13 cellular contexts compared by ENCODE assay signal in the genomic region with DNA sequence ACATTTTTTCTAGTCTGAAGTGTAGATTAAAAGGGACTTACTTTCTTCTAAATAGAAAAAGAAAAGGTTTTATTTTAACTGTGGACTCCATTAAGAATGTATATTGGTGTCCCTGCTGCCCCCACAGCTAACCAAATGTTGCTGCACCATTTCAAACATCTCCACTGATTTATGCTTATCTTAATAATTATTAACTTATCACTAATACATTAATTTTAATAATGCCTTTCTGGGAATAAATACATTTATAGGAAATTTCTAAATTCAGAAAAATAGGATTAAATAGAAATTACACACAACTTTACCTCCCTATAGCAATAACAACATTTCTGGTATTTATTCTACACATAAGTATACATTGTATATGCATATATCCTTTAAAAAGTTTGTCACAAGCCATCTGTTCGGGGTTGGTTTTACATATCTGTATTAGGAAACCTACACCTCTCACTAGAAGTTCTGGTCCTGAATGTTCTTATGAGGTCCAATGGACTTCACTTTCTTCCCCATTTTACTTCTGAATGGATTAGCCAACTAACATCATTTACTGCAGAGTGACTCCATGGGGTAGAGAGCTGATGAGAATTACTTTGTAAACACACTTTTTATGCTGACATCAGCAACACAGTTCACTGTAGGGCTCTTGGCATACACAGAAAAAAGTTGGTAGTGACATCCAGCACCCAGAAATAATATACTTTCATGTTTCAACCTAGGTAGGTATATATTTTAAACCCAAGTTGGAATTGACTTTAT. TPM values are rescaled to one million over a fixed set of nuclear protein-coding genes. Genes with fewer than 3 reads are reported as not detected.
DNase-seq lines count a peak whose midpoint lies in the region; ATAC-seq and TF ChIP-seq lines count a peak whose summit lies in the region.
"Had no signal": no experiment of that assay in that cellular context is flagged by ENCODE, and none has a peak within 500 bp of the region (broad histone marks: within the 10 kb centered on the region; RNA-seq: fewer than 3 reads in every experiment).

No MANE protein-coding gene starts in this region.

- peaks cover 38% of the 10 kb centered on the region for H3K36me3 ChIP-seq in left ventricle myocardium inferior
- H3K36me3 ChIP-seq in adrenal gland (replicated peaks in 1 of 2) = peaks cover 0 to 7% of the 10 kb centered on the region in 2 donors
- peaks cover 24% of the 10 kb centered on the region for H3K36me3 ChIP-seq in lower lobe of right lung

- H3K9me3 ChIP-seq in left ventricle myocardium inferior (replicated peaks) (no peaks in the 10 kb centered on the region), right cardiac atrium (ENCODE audit: control insufficient read depth, low read length) (no peaks in the 10 kb centered on the region), adrenal gland (replicated peaks in 1 of 3) (no peaks in the 10 kb centered on the region), lower lobe of right lung (no peaks in the 10 kb centered on the region)

- intact Hi-C loops in left ventricle myocardium inferior (cut with micrococcal nuclease) = no loop called here
- intact Hi-C loops in right cardiac atrium (cut with DNase I) = no loop called here
- intact Hi-C loops in adrenal gland (cut with DNase I) = no loop called here
- intact Hi-C loops in lower lobe of right lung (cut with DNase I) = no loop called here

- H3K36me3 Mint-ChIP-seq in effector memory CD8-positive, alpha-beta T cell (ENCODE audit: insufficient read depth) = peaks cover 4% of the 10 kb centered on the region

- TF ChIP-seq CTCF in left ventricle myocardium inferior (IDR thresholded peaks at IDR 0.05; ENCODE audit: borderline replicate concordance) (no peak), adrenal gland (IDR thresholded peaks at IDR 0.05) (no peak), lower lobe of right lung (IDR thresholded peaks at IDR 0.05) (no peak)

- DNase-seq in left ventricle myocardium inferior (no peak), right cardiac atrium (no peak), adrenal gland (no peak), lower lobe of right lung (no peak), NCI-H748 (lab: John Stamatoyannopoulos, UW; ENCODE audit: unreplicated experiment) (no peak), activated gamma-delta T cell (lab: John Stamatoyannopoulos, UW) (no peak)
- DNase-seq in effector memory CD8-positive, alpha-beta T cell = no peak
- DNase-seq: activated CD8-positive, alpha-beta T cell treated with anti-CD3 and anti-CD28 coated beads, Interleukin-2, amount 10 ng/mL, durations not matched to agents 7 days and 5 days; activated naive CD8-positive, alpha-beta T cell treated with anti-CD3 and anti-CD28 coated beads, Interleukin-2, amount 50 U/mL, for 24 hours; central memory CD4-positive, alpha-beta T cell; COR-L47 had no signal

- H3K27me3 ChIP-seq in left ventricle myocardium inferior (ENCODE audit: low read depth) (no peaks in the 10 kb centered on the region), right cardiac atrium (ENCODE audit: control insufficient read depth, insufficient read depth) (no peaks in the 10 kb centered on the region), adrenal gland (no peaks in the 10 kb centered on the region), lower lobe of right lung (ENCODE audit: low read depth) (no peaks in the 10 kb centered on the region)

- H3K27ac ChIP-seq in left ventricle myocardium inferior (replicated peaks) (peak overlapping the region; percentile 73), right cardiac atrium (ENCODE audit: low read length) (no peak overlapping the region), adrenal gland (peak overlapping the region in 4 of 5 donors; percentile 54 to 86 (median 72)), lower lobe of right lung (peak overlapping the region; percentile 79)

- TF ChIP-seq POLR2A in adrenal gland (IDR thresholded peaks at IDR 0.05) = no peak

- H3K4me3 ChIP-seq in left ventricle myocardium inferior (no peak overlapping the region), right cardiac atrium (ENCODE audit: low read length) (no peak overlapping the region), adrenal gland (no peak overlapping the region), lower lobe of right lung (no peak overlapping the region)

- H3K27ac Mint-ChIP-seq in effector memory CD8-positive, alpha-beta T cell = no peak overlapping the region
- H3K27ac Mint-ChIP-seq: activated CD8-positive, alpha-beta T cell treated with anti-CD3 and anti-CD28 coated beads, Interleukin-2, amount 10 ng/mL, durations not matched to agents 7 days and 5 days had no signal

- H3K9me3 Mint-ChIP-seq in effector memory CD8-positive, alpha-beta T cell = no peaks in the 10 kb centered on the region
- H3K9me3 Mint-ChIP-seq: activated naive CD8-positive, alpha-beta T cell treated with anti-CD3 and anti-CD28 coated beads, Interleukin-2, amount 50 U/mL, for 24 hours had no signal

- 97% methylated on average over 1 of the region's 1 CpG for WGBS in right cardiac atrium
- 91 to 100% (median 96%) methylated on average over 1 of the region's 1 CpG for WGBS in adrenal gland, 4 donors

- H3K27me3 Mint-ChIP-seq in effector memory CD8-positive, alpha-beta T cell = no peaks in the 10 kb centered on the region
- H3K27me3 Mint-ChIP-seq: activated naive CD8-positive, alpha-beta T cell treated with anti-CD3 and anti-CD28 coated beads, Interleukin-2, amount 50 U/mL, for 24 hours had no signal

- H3K4me3 Mint-ChIP-seq in effector memory CD8-positive, alpha-beta T cell = no peak overlapping the region
- H3K4me3 Mint-ChIP-seq: activated CD8-positive, alpha-beta T cell treated with anti-CD3 and anti-CD28 coated beads, Interleukin-2, amount 10 ng/mL, durations not matched to agents 7 days and 5 days; activated naive CD8-positive, alpha-beta T cell treated with anti-CD3 and anti-CD28 coated beads, Interleukin-2, amount 50 U/mL, for 24 hours had no signal

- H3K4me1 ChIP-seq in left ventricle myocardium inferior (peaks cover 77% of the 10 kb centered on the region), right cardiac atrium (ENCODE audit: control insufficient read depth, insufficient read depth, low read length) (peaks cover 14% of the 10 kb centered on the region), adrenal gland (replicated peaks in 1 of 2) (peaks cover 35 to 70% of the 10 kb centered on the region in 2 donors), lower lobe of right lung (peaks cover 72% of the 10 kb centered on the region)

- ATAC-seq in right cardiac atrium = no peak
- ATAC-seq in lower lobe of right lung = peak in 1 of 2 donors; percentile 34
- ATAC-seq in effector memory CD8-positive, alpha-beta T cell (replicated peaks) = no peak
- no peak for ATAC-seq in activated CD4-positive, CD25-positive, alpha-beta regulatory T cell treated with anti-CD3 and anti-CD28 coated beads, Interleukin-2, amount 50 U/mL, for 24 hours
- ATAC-seq: activated CD8-positive, alpha-beta T cell treated with anti-CD3 and anti-CD28 coated beads, Interleukin-2, amount 10 ng/mL, durations not matched to agents 7 days and 5 days; activated naive CD8-positive, alpha-beta T cell treated with anti-CD3 and anti-CD28 coated beads, Interleukin-2, amount 50 U/mL, for 24 hours had no signal

- peaks cover 10 to 12% of the 10 kb centered on the region in 2 donors for H3K4me1 Mint-ChIP-seq in effector memory CD8-positive, alpha-beta T cell (ENCODE audit: low read depth in 2 of 2)

RNA-seq across cellular contexts. Expression of a gene that starts 9.4 kb away (rescaled TPM):
- total RNA-seq in left ventricle myocardium inferior (3.4 TPM), right cardiac atrium (1 to 10 TPM; 2.9 to 6.2 (median 4.7) TPM), adrenal gland (10 to 100 TPM in 7 of 8 donors, 1 to 10 TPM in 1; 9.4 to 46.1 (median 16.0) TPM), lower lobe of right lung (59.9 TPM)
- polyA plus RNA-seq in right cardiac atrium (1.9 TPM), adrenal gland (1 to 10 TPM; 3.3 to 4.8 (median 3.8) TPM)

RNA-seq across cellular contexts. Expression of a gene that starts 45.2 kb away (rescaled TPM):
- 1.3 TPM for total RNA-seq in left ventricle myocardium inferior
- total RNA-seq in right cardiac atrium = 1 to 10 TPM; 1.8 to 3.5 (median 2.6) TPM
- polyA plus RNA-seq in right cardiac atrium = 3.2 TPM
- total RNA-seq in adrenal gland = 10 to 100 TPM in 3 of 8 donors, 1 to 10 TPM in 5; 3.8 to 14.8 (median 7.1) TPM
- polyA plus RNA-seq in adrenal gland = 10 to 100 TPM in 1 of 3 donors, 1 to 10 TPM in 2; 3.1 to 12.4 (median 5.6) TPM
- 13.4 TPM for total RNA-seq in lower lobe of right lung
- total RNA-seq: activated CD8-positive, alpha-beta T cell treated with anti-CD3 and anti-CD28 coated beads, Interleukin-2, amount 10 ng/mL, durations not matched to agents 7 days and 5 days had no signal
- polyA plus RNA-seq: neural cell had no signal
